17 cellular contexts compared by ENCODE assay signal in genomic region chr2:28523873-28524272, GRCh38.
"Had no signal": no experiment of that assay in that cellular context is flagged by ENCODE, and none has a peak within 500 bp of the region (broad histone marks: within the 10 kb centered on the region; RNA-seq: fewer than 3 reads in every experiment).

No MANE protein-coding gene starts in this region.

- DNase-seq: activated CD4-positive, alpha-beta memory T cell treated with anti-CD3 and anti-CD28 coated beads, Interleukin-2, amount 10 ng/mL, durations not matched to agents 7 days and 5 days; activated CD4-positive, alpha-beta T cell treated with anti-CD3 and anti-CD28 coated beads, Interleukin-2, amount 10 ng/mL, durations not matched to agents 24 days and 14 days; activated gamma-delta T cell treated with Interleukin-2 at 50 U/mL for 16 hours; central memory CD4-positive, alpha-beta T cell; dermis blood vessel endothelial cell; effector CD8-positive, alpha-beta T cell; foreskin melanocyte; immature natural killer cell; left lung; naive thymus-derived CD4-positive, alpha-beta T cell; retina; stimulated activated CD4-positive, alpha-beta T cell treated with anti-CD3 and anti-CD28 coated beads, Interleukin-4, amount 100 ng/mL, for 24 hours; stimulated activated naive CD4-positive, alpha-beta T cell treated with Interleukin-2 at 50 U/mL for 16 hours; T-helper 17 cell; upper lobe of left lung had no signal

- H3K27me3 ChIP-seq: upper lobe of left lung had no signal

- H3K4me1 ChIP-seq: left lung, upper lobe of left lung had no signal

- H3K4me3 ChIP-seq: left lung, lung, upper lobe of left lung had no signal

- H3K36me3 ChIP-seq: left lung, upper lobe of left lung had no signal

- H3K9me3 ChIP-seq: left lung, upper lobe of left lung had no signal

- H3K27ac ChIP-seq: left lung, upper lobe of left lung had no signal

- ATAC-seq: activated CD4-positive, CD25-positive, alpha-beta regulatory T cell treated with anti-CD3 and anti-CD28 coated beads, Interleukin-2, amount 50 U/mL, for 24 hours; left lung; naive thymus-derived CD4-positive, alpha-beta T cell; T-helper 17 cell had no signal
